ENCODE assay signal across 19 cellular contexts in the genomic region with DNA sequence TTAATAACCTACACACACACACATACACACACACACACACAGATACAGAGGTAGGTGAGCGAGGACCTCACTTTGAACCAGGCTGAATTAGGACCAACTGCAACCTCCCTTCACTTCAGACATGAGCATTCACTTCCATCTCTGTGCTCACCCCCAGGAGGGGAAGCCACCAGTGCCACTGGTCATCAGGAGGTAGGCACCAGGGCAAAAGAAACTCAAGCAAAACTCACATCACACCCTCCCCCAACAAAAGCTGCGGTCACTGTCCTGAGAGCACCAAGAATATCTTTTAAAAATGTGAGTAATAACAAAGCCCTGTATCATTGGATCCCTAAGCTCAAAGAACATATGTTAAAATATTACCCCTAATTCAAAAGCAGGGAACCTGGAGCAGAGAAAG.
"Had no signal": no experiment of that assay in that cellular context is flagged by ENCODE, and none has a peak within 500 bp of the region (broad histone marks: within the 10 kb centered on the region; RNA-seq: fewer than 3 reads in every experiment).

No MANE protein-coding gene starts in this region.

- H3K4me3 ChIP-seq: colonic mucosa, left ventricle myocardium inferior, smooth muscle cell, thoracic aorta had no signal

- ATAC-seq: activated naive CD8-positive, alpha-beta T cell treated with anti-CD3 and anti-CD28 coated beads, Interleukin-2, amount 50 U/mL, for 24 hours; natural killer cell treated with Interleukin-12 subunit alpha and Interleukin-12 subunit beta and Interleukin-15 and Interleukin-18, amount 100 ng/mL, for 72 hours; right cardiac atrium had no signal

- H3K27ac ChIP-seq: colonic mucosa, left ventricle myocardium inferior, thoracic aorta had no signal

- H3K9me3 ChIP-seq: colonic mucosa, left ventricle myocardium inferior, thoracic aorta had no signal

- H3K27me3 ChIP-seq: colonic mucosa had no signal

- H3K4me2 ChIP-seq: smooth muscle cell had no signal

- DNase-seq: activated CD4-positive, alpha-beta T cell treated with anti-CD3 and anti-CD28 coated beads for 1 hour; activated CD4-positive, alpha-beta T cell treated with anti-CD3 and anti-CD28 coated beads, Interleukin-2, amount 50 U/mL, for 4 hours; activated naive CD4-positive, alpha-beta T cell treated with anti-CD3 and anti-CD28 coated beads for 36 hours; activated naive CD8-positive, alpha-beta T cell treated with anti-CD3 and anti-CD28 coated beads, Interleukin-2, amount 50 U/mL, for 24 hours; activated T-cell treated with anti-CD3 and anti-CD28 coated beads for 4 hours; colonic mucosa; foreskin fibroblast; glutamatergic neuron; hypothalamus; kidney; left ventricle myocardium inferior; mesenchymal stem cell; nucleus accumbens; right cardiac atrium; T-helper 1 cell; T1000 had no signal

- H3K36me3 ChIP-seq: colonic mucosa, thoracic aorta had no signal
